ENCODE assay signal across 1 cellular context in the genomic region with DNA sequence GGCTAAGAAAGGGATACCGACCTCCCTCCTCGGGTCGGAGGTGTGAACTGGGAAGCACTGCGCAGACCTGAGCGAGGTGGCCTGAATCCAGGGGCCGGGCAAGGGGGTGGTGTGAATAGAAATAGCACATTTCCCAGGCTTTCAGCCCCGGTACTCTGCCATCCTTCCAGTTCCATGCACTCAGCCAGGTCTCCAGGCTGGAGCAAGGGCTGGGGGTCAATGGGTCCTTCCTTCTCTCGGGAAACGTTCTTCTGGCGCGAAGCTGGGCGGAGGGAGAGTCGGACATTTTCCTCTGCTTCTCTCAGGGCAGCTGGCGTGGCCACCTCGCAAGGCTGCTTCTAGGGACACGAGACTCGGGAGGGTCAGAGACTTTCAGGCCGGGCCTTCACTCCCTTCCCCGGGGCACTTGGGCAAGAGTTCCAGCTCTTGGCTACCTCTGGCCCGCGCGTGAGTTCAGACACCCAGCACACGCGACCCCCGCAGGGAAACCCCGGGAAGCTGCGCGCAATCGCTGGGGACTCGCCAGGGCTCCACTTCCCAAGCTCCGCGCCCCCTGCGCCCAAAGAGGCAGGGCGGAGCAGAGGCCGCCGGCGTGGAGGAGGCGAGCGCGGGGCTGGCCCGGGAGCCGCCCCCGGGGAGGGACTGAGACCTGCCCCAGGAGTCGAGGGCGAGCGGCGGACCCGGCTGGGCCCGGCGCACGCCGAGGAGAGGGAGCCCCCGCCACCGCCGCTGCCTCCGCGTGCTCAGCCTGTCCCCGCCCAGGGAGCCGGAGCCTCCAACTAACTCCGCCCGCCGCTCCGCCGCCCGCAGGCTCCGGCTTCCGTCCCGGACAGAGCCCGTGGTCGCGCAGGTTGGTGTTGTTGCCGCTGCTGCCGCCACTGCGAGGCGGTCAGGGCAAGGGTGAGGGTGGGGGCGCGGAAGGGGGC.
A peak's percentile ranks its signal among the peaks of the same experiment; 100 is the strongest.
TF ChIP-seq lines count a peak whose summit lies in the region.

TSS of gene PAM (plus strand) at position 807 of the 926 bp plus-strand sequence. CDS start 110,891 bp downstream, outside the sequence.

TF ChIP-seq in K562, 482 proteins besides CTCF, POLR2A, EP300 and RAD21 (continued from another document and continues in another):
- 0 out of 2 replicates have a peak, but pooled peaks have one; percentile 20 for TF ChIP-seq MTA3 (IDR thresholded peaks at IDR 0.05; ENCODE audit: borderline replicate concordance)
- TF ChIP-seq, protein P1, sequence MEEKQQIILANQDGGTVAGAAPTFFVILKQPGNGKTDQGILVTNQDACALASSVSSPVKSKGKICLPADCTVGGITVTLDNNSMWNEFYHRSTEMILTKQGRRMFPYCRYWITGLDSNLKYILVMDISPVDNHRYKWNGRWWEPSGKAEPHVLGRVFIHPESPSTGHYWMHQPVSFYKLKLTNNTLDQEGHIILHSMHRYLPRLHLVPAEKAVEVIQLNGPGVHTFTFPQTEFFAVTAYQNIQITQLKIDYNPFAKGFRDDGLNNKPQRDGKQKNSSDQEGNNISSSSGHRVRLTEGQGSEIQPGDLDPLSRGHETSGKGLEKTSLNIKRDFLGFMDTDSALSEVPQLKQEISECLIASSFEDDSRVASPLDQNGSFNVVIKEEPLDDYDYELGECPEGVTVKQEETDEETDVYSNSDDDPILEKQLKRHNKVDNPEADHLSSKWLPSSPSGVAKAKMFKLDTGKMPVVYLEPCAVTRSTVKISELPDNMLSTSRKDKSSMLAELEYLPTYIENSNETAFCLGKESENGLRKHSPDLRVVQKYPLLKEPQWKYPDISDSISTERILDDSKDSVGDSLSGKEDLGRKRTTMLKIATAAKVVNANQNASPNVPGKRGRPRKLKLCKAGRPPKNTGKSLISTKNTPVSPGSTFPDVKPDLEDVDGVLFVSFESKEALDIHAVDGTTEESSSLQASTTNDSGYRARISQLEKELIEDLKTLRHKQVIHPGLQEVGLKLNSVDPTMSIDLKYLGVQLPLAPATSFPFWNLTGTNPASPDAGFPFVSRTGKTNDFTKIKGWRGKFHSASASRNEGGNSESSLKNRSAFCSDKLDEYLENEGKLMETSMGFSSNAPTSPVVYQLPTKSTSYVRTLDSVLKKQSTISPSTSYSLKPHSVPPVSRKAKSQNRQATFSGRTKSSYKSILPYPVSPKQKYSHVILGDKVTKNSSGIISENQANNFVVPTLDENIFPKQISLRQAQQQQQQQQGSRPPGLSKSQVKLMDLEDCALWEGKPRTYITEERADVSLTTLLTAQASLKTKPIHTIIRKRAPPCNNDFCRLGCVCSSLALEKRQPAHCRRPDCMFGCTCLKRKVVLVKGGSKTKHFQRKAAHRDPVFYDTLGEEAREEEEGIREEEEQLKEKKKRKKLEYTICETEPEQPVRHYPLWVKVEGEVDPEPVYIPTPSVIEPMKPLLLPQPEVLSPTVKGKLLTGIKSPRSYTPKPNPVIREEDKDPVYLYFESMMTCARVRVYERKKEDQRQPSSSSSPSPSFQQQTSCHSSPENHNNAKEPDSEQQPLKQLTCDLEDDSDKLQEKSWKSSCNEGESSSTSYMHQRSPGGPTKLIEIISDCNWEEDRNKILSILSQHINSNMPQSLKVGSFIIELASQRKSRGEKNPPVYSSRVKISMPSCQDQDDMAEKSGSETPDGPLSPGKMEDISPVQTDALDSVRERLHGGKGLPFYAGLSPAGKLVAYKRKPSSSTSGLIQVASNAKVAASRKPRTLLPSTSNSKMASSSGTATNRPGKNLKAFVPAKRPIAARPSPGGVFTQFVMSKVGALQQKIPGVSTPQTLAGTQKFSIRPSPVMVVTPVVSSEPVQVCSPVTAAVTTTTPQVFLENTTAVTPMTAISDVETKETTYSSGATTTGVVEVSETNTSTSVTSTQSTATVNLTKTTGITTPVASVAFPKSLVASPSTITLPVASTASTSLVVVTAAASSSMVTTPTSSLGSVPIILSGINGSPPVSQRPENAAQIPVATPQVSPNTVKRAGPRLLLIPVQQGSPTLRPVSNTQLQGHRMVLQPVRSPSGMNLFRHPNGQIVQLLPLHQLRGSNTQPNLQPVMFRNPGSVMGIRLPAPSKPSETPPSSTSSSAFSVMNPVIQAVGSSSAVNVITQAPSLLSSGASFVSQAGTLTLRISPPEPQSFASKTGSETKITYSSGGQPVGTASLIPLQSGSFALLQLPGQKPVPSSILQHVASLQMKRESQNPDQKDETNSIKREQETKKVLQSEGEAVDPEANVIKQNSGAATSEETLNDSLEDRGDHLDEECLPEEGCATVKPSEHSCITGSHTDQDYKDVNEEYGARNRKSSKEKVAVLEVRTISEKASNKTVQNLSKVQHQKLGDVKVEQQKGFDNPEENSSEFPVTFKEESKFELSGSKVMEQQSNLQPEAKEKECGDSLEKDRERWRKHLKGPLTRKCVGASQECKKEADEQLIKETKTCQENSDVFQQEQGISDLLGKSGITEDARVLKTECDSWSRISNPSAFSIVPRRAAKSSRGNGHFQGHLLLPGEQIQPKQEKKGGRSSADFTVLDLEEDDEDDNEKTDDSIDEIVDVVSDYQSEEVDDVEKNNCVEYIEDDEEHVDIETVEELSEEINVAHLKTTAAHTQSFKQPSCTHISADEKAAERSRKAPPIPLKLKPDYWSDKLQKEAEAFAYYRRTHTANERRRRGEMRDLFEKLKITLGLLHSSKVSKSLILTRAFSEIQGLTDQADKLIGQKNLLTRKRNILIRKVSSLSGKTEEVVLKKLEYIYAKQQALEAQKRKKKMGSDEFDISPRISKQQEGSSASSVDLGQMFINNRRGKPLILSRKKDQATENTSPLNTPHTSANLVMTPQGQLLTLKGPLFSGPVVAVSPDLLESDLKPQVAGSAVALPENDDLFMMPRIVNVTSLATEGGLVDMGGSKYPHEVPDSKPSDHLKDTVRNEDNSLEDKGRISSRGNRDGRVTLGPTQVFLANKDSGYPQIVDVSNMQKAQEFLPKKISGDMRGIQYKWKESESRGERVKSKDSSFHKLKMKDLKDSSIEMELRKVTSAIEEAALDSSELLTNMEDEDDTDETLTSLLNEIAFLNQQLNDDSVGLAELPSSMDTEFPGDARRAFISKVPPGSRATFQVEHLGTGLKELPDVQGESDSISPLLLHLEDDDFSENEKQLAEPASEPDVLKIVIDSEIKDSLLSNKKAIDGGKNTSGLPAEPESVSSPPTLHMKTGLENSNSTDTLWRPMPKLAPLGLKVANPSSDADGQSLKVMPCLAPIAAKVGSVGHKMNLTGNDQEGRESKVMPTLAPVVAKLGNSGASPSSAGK (IDR thresholded peaks at IDR 0.05): peak; percentile 36; the same call in 1 of the 2 replicates
- peak; percentile 27 for TF ChIP-seq ZFP36 (IDR thresholded peaks at IDR 0.05; ENCODE audit: low read depth, low read length, partially characterized antibody)
- 0 out of 2 replicates have a peak, but pooled peaks have one; percentile 49 for TF ChIP-seq ZBTB9 (CRISPR knock-in tag; IDR thresholded peaks at IDR 0.05)
- no peak for TF ChIP-seq JUNB (CRISPR knock-in tag; conservative IDR thresholded peaks at IDR 0.05)
- TF ChIP-seq, protein P2, sequence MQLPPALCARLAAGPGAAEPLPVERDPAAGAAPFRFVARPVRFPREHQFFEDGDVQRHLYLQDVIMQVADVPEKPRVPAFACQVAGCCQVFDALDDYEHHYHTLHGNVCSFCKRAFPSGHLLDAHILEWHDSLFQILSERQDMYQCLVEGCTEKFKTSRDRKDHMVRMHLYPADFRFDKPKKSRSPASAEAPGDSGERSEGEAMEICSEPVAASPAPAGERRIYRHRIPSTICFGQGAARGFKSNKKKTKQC (CRISPR knock-in tag; IDR thresholded peaks at IDR 0.05): peak; percentile 27; the same call in 1 of the 2 replicates
- TF ChIP-seq, protein P3, sequence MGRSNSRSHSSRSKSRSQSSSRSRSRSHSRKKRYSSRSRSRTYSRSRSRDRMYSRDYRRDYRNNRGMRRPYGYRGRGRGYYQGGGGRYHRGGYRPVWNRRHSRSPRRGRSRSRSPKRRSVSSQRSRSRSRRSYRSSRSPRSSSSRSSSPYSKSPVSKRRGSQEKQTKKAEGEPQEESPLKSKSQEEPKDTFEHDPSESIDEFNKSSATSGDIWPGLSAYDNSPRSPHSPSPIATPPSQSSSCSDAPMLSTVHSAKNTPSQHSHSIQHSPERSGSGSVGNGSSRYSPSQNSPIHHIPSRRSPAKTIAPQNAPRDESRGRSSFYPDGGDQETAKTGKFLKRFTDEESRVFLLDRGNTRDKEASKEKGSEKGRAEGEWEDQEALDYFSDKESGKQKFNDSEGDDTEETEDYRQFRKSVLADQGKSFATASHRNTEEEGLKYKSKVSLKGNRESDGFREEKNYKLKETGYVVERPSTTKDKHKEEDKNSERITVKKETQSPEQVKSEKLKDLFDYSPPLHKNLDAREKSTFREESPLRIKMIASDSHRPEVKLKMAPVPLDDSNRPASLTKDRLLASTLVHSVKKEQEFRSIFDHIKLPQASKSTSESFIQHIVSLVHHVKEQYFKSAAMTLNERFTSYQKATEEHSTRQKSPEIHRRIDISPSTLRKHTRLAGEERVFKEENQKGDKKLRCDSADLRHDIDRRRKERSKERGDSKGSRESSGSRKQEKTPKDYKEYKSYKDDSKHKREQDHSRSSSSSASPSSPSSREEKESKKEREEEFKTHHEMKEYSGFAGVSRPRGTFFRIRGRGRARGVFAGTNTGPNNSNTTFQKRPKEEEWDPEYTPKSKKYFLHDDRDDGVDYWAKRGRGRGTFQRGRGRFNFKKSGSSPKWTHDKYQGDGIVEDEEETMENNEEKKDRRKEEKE (IDR thresholded peaks at IDR 0.05; ENCODE audit: borderline replicate concordance in 1 of 2, control insufficient read depth in 1 of 2, low read depth in 2 of 2, low read length in 1 of 2): no peak
- TF ChIP-seq, protein P4, sequence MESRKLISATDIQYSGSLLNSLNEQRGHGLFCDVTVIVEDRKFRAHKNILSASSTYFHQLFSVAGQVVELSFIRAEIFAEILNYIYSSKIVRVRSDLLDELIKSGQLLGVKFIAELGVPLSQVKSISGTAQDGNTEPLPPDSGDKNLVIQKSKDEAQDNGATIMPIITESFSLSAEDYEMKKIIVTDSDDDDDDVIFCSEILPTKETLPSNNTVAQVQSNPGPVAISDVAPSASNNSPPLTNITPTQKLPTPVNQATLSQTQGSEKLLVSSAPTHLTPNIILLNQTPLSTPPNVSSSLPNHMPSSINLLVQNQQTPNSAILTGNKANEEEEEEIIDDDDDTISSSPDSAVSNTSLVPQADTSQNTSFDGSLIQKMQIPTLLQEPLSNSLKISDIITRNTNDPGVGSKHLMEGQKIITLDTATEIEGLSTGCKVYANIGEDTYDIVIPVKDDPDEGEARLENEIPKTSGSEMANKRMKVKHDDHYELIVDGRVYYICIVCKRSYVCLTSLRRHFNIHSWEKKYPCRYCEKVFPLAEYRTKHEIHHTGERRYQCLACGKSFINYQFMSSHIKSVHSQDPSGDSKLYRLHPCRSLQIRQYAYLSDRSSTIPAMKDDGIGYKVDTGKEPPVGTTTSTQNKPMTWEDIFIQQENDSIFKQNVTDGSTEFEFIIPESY (CRISPR knock-in tag; IDR thresholded peaks at IDR 0.05): peak; percentile 48; the same call in 1 of the 2 replicates
- TF ChIP-seq, protein P5, sequence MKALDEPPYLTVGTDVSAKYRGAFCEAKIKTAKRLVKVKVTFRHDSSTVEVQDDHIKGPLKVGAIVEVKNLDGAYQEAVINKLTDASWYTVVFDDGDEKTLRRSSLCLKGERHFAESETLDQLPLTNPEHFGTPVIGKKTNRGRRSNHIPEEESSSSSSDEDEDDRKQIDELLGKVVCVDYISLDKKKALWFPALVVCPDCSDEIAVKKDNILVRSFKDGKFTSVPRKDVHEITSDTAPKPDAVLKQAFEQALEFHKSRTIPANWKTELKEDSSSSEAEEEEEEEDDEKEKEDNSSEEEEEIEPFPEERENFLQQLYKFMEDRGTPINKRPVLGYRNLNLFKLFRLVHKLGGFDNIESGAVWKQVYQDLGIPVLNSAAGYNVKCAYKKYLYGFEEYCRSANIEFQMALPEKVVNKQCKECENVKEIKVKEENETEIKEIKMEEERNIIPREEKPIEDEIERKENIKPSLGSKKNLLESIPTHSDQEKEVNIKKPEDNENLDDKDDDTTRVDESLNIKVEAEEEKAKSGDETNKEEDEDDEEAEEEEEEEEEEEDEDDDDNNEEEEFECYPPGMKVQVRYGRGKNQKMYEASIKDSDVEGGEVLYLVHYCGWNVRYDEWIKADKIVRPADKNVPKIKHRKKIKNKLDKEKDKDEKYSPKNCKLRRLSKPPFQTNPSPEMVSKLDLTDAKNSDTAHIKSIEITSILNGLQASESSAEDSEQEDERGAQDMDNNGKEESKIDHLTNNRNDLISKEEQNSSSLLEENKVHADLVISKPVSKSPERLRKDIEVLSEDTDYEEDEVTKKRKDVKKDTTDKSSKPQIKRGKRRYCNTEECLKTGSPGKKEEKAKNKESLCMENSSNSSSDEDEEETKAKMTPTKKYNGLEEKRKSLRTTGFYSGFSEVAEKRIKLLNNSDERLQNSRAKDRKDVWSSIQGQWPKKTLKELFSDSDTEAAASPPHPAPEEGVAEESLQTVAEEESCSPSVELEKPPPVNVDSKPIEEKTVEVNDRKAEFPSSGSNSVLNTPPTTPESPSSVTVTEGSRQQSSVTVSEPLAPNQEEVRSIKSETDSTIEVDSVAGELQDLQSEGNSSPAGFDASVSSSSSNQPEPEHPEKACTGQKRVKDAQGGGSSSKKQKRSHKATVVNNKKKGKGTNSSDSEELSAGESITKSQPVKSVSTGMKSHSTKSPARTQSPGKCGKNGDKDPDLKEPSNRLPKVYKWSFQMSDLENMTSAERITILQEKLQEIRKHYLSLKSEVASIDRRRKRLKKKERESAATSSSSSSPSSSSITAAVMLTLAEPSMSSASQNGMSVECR (CRISPR knock-in tag; IDR thresholded peaks at IDR 0.05): peak; percentile 27; the same call in 1 of the 2 replicates
- peak; percentile 23 to 73; a peak in 1 of 4 replicates for TF ChIP-seq UBTF (IDR thresholded peaks at IDR 0.05; ENCODE audit: borderline replicate concordance in 1 of 2, low read depth in 2 of 2, low read length in 2 of 2)
- TF ChIP-seq TEAD1 (CRISPR knock-in tag; IDR thresholded peaks at IDR 0.05): peak in 1 of 2 experiments; percentile 50; a peak in 1 of 4 replicates
- peak; percentile 78 for TF ChIP-seq MAX (CRISPR knock-in tag; IDR thresholded peaks at IDR 0.05)
- TF ChIP-seq ZFX (CRISPR knock-in tag; IDR thresholded peaks at IDR 0.05): 0 out of 2 replicates have a peak, but pooled peaks have one; percentile 13
- 0 out of 2 replicates have a peak, but pooled peaks have one; percentile 35 for TF ChIP-seq POLR2G (IDR thresholded peaks at IDR 0.05; ENCODE audit: low read depth, low read length)
